ENCODE assay signal across 8 cellular contexts in the genomic region with DNA sequence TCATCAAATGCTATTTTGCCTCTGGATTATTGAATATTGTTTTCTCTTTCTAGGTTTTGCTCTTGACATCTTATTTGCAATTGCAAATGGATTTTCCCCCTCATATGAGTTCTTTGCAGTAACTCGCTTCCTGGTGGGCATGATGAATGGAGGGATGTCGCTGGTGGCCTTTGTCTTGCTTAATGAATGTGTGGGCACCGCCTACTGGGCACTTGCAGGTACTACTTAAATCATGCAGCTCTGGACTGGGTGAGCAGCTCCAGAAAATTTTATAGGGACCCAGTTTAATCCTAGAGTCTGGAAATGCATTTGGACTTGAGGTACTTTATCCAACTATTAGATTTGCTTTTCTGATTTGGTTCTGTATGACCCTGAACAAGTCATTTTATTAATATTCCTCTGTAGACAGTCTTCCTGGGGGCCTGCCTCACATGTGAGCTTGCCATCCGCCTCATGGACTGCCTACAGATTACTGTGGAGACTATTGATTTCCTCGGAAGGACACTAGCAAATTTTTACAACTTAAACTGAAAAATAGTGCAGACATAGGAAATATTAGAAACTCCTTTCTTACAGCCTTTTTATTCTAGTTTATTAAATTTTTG. TPM values are rescaled to one million over a fixed set of nuclear protein-coding genes. Genes with fewer than 3 reads are reported as not detected.
DNase-seq lines count a peak whose midpoint lies in the region; ATAC-seq, FAIRE-seq and TF ChIP-seq lines count a peak whose summit lies in the region.

No MANE protein-coding gene starts in this region.

- no peaks in the 10 kb centered on the region for H3K36me3 Mint-ChIP-seq in Caco-2 (ENCODE audit: insufficient read depth, unreplicated experiment)
- no peaks in the 10 kb centered on the region for H3K36me3 Mint-ChIP-seq in activated T-cell treated with anti-CD3 and anti-CD28 coated beads, Interleukin-2, amount 50 U/mL, for 4 hours (ENCODE audit: insufficient read depth)

- H3K9ac ChIP-seq in NT2/D1 (ENCODE audit: insufficient read length, low read depth) = no peak overlapping the region

- WGBS in pancreas, 2 donors = 51 to 53% methylated on average over 5 of the region's 5 CpGs

- ATAC-seq in GM19372 (IDR thresholded peaks at IDR 0.05; ENCODE audit: low read depth, unreplicated experiment) (peak; percentile 79), HG03520 (IDR thresholded peaks at IDR 0.05; ENCODE audit: unreplicated experiment) (peak; percentile 81), foreskin keratinocyte (peak; percentile 72), pancreas (peak; percentile 77 to 91 (median 86)), sciatic nerve (no peak)
- ATAC-seq in activated T-cell treated with anti-CD3 and anti-CD28 coated beads, Interleukin-2, amount 50 U/mL, for 4 hours = peak; percentile 61 to 80

- no peak for FAIRE-seq in pancreas (lab: Jason Lieb, UNC)

- peak; percentile 42 to 67 for DNase-seq in Caco-2
- DNase-seq in NT2/D1 (ENCODE audit: low read depth, low spot score) = peak; percentile 93
- DNase-seq in activated T-cell treated with anti-CD3 and anti-CD28 coated beads, Interleukin-2, amount 50 U/mL, for 4 hours = peak; percentile 10
- peak in 1 of 2 donors; percentile 34 for DNase-seq in foreskin keratinocyte
- DNase-seq in pancreas = peak in 5 of 6 donors; percentile 33 to 63 (median 38)
- no peak for DNase-seq in sciatic nerve (ENCODE audit: low spot score)

- POLR2A ChIA-PET in Caco-2 (lab: Charles Lee) = no interaction called here

- H3K27me3 ChIP-seq in Caco-2 (replicated peaks; ENCODE audit: control insufficient read depth, insufficient read depth, low read length) (no peaks in the 10 kb centered on the region), NT2/D1 (ENCODE audit: insufficient read depth, insufficient read length) (no peaks in the 10 kb centered on the region), foreskin keratinocyte (no peaks in the 10 kb centered on the region), pancreas (no peaks in the 10 kb centered on the region)

- H3K4me1 Mint-ChIP-seq in Caco-2 (ENCODE audit: low read depth, unreplicated experiment) = no peaks in the 10 kb centered on the region
- no peaks in the 10 kb centered on the region for H3K4me1 Mint-ChIP-seq in activated T-cell treated with anti-CD3 and anti-CD28 coated beads, Interleukin-2, amount 50 U/mL, for 4 hours (ENCODE audit: low read depth)

- TF ChIP-seq CTCF in Caco-2 (IDR thresholded peaks at IDR 0.05; ENCODE audit: insufficient read depth in 1 of 2, low read depth in 1 of 2, low read length in 1 of 2, severe bottlenecking in 1 of 2, unreplicated experiment in 1 of 2) = peak; percentile 37 to 51
- peak; percentile 72 for TF ChIP-seq CTCF in foreskin keratinocyte (conservative IDR thresholded peaks at IDR 0.05)
- TF ChIP-seq CTCF in pancreas (IDR thresholded peaks at IDR 0.05) = peak; percentile 33 to 56 (median 46)

- no TSS peak for BruUV-seq in Caco-2 (replicated peaks; lab: Mats Ljungman, UMichigan)

- no peaks in the 10 kb centered on the region for H3K4me1 ChIP-seq in Caco-2
- no peaks in the 10 kb centered on the region for H3K4me1 ChIP-seq in NT2/D1 (ENCODE audit: insufficient read depth, insufficient read length)
- H3K4me1 ChIP-seq in foreskin keratinocyte = no peaks in the 10 kb centered on the region
- no peaks in the 10 kb centered on the region for H3K4me1 ChIP-seq in pancreas

- peaks cover 4% of the 10 kb centered on the region for H3K27me3 Mint-ChIP-seq in Caco-2 (ENCODE audit: insufficient read depth, unreplicated experiment)
- H3K27me3 Mint-ChIP-seq in activated T-cell treated with anti-CD3 and anti-CD28 coated beads, Interleukin-2, amount 50 U/mL, for 4 hours (ENCODE audit: low read depth) = peaks cover 2% of the 10 kb centered on the region

- no peaks in the 10 kb centered on the region for H3K9me3 Mint-ChIP-seq in Caco-2 (ENCODE audit: unreplicated experiment)
- H3K9me3 Mint-ChIP-seq in activated T-cell treated with anti-CD3 and anti-CD28 coated beads, Interleukin-2, amount 50 U/mL, for 4 hours = no peaks in the 10 kb centered on the region

- H3K27ac Mint-ChIP-seq in Caco-2 (ENCODE audit: unreplicated experiment) = no peak overlapping the region

- CTCF ChIA-PET in Caco-2 (lab: Charles Lee) = interaction anchor here (0.8 to 1.3 kb wide), 5 partner anchors 11 to 478 kb away, joined by 3 to 5 read pairs (median 3); no protein-coding TSS in a partner anchor

- H3K4me3 ChIP-seq in Caco-2 (ENCODE audit: low read depth, low read length) = no peak overlapping the region
- no peak overlapping the region for H3K4me3 ChIP-seq in NT2/D1 (ENCODE audit: insufficient read length, low read depth)
- H3K4me3 ChIP-seq in pancreas = no peak overlapping the region

- H3K9me3 ChIP-seq in Caco-2 (no peaks in the 10 kb centered on the region), NT2/D1 (ENCODE audit: insufficient read depth, low read length) (no peaks in the 10 kb centered on the region), pancreas (no peaks in the 10 kb centered on the region)

- intact Hi-C loops in Caco-2 (cut with micrococcal nuclease; ENCODE audit: unreplicated experiment) (loop anchor here (5.0 kb wide), 1 partner anchor 213 kb away; no protein-coding TSS in a partner anchor), pancreas (cut with DNase I) (no loop called here), sciatic nerve (cut with DNase I) (no loop called here)

- no peaks in the 10 kb centered on the region for H3K36me3 ChIP-seq in Caco-2 (ENCODE audit: control insufficient read depth, insufficient read depth, low read length)
- peaks cover 14% of the 10 kb centered on the region for H3K36me3 ChIP-seq in NT2/D1 (ENCODE audit: insufficient read depth, insufficient read length, low read length)
- H3K36me3 ChIP-seq in pancreas = peaks cover 0 to 4% (median 0%) of the 10 kb centered on the region in 3 donors

- H3K4me3 Mint-ChIP-seq in Caco-2 (ENCODE audit: unreplicated experiment) = no peak overlapping the region
- no peak overlapping the region for H3K4me3 Mint-ChIP-seq in activated T-cell treated with anti-CD3 and anti-CD28 coated beads, Interleukin-2, amount 50 U/mL, for 4 hours

- H3K27ac ChIP-seq in foreskin keratinocyte (no peak overlapping the region), pancreas (no peak overlapping the region)

RNA-seq across cellular contexts. Expression of gene SLC22A15, which starts 44.5 kb away (rescaled TPM):
- 0.16 and 0.28 TPM in 2 replicates for total RNA-seq in Caco-2 (2022)
- total RNA-seq in activated T-cell treated with anti-CD3 and anti-CD28 coated beads, Interleukin-2, amount 50 U/mL, for 4 hours = under 1 TPM; 0.05 to 0.55 (median 0.08) TPM
- 6.8 and 7.1 TPM in 2 replicates for total RNA-seq in foreskin keratinocyte
- 2.1 and 2.3 TPM in 2 replicates for polyA plus RNA-seq in foreskin keratinocyte
- 1 to 10 TPM; 2.2 to 4.9 (median 3.3) TPM for total RNA-seq in pancreas
- polyA plus RNA-seq in pancreas = 1 to 10 TPM; 1.5 to 4.0 TPM
- total RNA-seq in sciatic nerve = 3.5 TPM
